In genomic region chr6:129638055-129639019, GRCh38 we compare ENCODE assay signal across 12 cellular contexts.
A peak's percentile ranks its signal among the peaks of the same experiment; 100 is the strongest.
DNase-seq lines count a peak whose midpoint lies in the region; FAIRE-seq and TF ChIP-seq lines count a peak whose summit lies in the region.
"Had no signal": no experiment of that assay in that cellular context is flagged by ENCODE, and none has a peak within 500 bp of the region (broad histone marks: within the 10 kb centered on the region; RNA-seq: fewer than 3 reads in every experiment).

No MANE protein-coding gene starts in this region.

- peak overlapping the region; percentile 68 to 76 for H3K27ac ChIP-seq in testis
- no peak overlapping the region for H3K27ac ChIP-seq in PC-9

- no peaks in the 10 kb centered on the region for H4K20me1 ChIP-seq in PC-9 (ENCODE audit: insufficient read depth)

- no peak overlapping the region for H2AFZ ChIP-seq in PC-9

- TF ChIP-seq CTCF in testis (IDR thresholded peaks at IDR 0.05): no peak
- TF ChIP-seq CTCF in PC-9 (conservative IDR thresholded peaks at IDR 0.05): no peak
- TF ChIP-seq CTCF in GM10266 (IDR thresholded peaks at IDR 0.05; ENCODE audit: control insufficient read depth, insufficient read depth, low read depth, missing control alignments): no peak

- WGBS in testis, 2 donors: 38 to 41% methylated on average over 8 of the region's 8 CpGs

- H3K4me3 ChIP-seq in testis (no peak overlapping the region), PC-9 (no peak overlapping the region)

- H3F3A ChIP-seq in PC-9 (ENCODE audit: insufficient read depth, low read depth): no peaks in the 10 kb centered on the region

- intact Hi-C loops in testis (cut with DNase I; ENCODE audit: low total_unique reads): no loop called here
- intact Hi-C loops in PC-9 (cut with micrococcal nuclease; ENCODE audit: unreplicated experiment): no loop called here

- H3K27me3 ChIP-seq in testis (no peaks in the 10 kb centered on the region), PC-9 (ENCODE audit: insufficient read depth, low read depth) (no peaks in the 10 kb centered on the region)

- FAIRE-seq in islet of Langerhans (lab: Jason Lieb, UNC): peak; percentile 55
- FAIRE-seq: GM18507 had no signal

- CTCF ChIA-PET in PC-9 (lab: Charles Lee): no interaction called here

- H3K36me3 ChIP-seq in testis (ENCODE audit: low read depth, missing control alignments): no peaks in the 10 kb centered on the region
- H3K36me3 ChIP-seq in PC-9 (ENCODE audit: low read depth): no peaks in the 10 kb centered on the region

- BruUV-seq in PC-9 (replicated peaks; lab: Mats Ljungman, UMichigan): no TSS peak

- H3K4me1 ChIP-seq in testis (peaks cover 13% of the 10 kb centered on the region), PC-9 (replicated peaks; ENCODE audit: insufficient read depth) (no peaks in the 10 kb centered on the region)

- H3K4me2 ChIP-seq in PC-9: no peak overlapping the region

- TF ChIP-seq POLR2A in testis (IDR thresholded peaks at IDR 0.05): no peak

- no peaks in the 10 kb centered on the region for H3K9me2 ChIP-seq in PC-9 (ENCODE audit: insufficient read depth)

- no peaks in the 10 kb centered on the region for H3K79me2 ChIP-seq in PC-9 (ENCODE audit: low read depth)

- DNase-seq in NCI-H2227 (lab: John Stamatoyannopoulos, UW; ENCODE audit: unreplicated experiment) (peak; percentile 9), astrocyte of the hippocampus (ENCODE audit: low read depth, low spot score) (peak; percentile 73), testis (peak; percentile 72), PC-9 (no peak), GM10266 (ENCODE audit: extremely low spot score) (no peak), Kasumi-1 (lab: John Stamatoyannopoulos, UW) (no peak)
- DNase-seq: activated CD4-positive, alpha-beta T cell treated with anti-CD3 and anti-CD28 coated beads, Interleukin-2, amount 50 U/mL, for 48 hours; DMS 273 treated with DMSO at 0.1 percent for 48 hours; KBM-7; NCI-H2171 treated with DMSO at 0.1 percent for 48 hours had no signal

- POLR2A ChIA-PET in PC-9 (lab: Charles Lee; ENCODE audit: unreplicated experiment): no interaction called here

- H3K9me3 ChIP-seq in testis (no peaks in the 10 kb centered on the region), PC-9 (ENCODE audit: insufficient read depth, low read depth) (no peaks in the 10 kb centered on the region)

Comparison
In these comparisons a context has a peak if more than half of its experiments do, and no peak if none do; other contexts are left out.
1. DNase-seq: peak in NCI-H2227 (single experiment), astrocyte of the hippocampus (single experiment) and testis (single experiment); none in PC-9 (0 of 2), GM10266 (single experiment) and Kasumi-1 (0 of 2).